Comparison of ENCODE assay signal across 8 cellular contexts in genomic region chr9:89605181-89606048, GRCh38. TPM values are rescaled to one million over a fixed set of nuclear protein-coding genes. Genes with fewer than 3 reads are reported as not detected.
DNase-seq lines count a peak whose midpoint lies in the region; ATAC-seq and TF ChIP-seq lines count a peak whose summit lies in the region.

No MANE protein-coding gene starts in this region.

- TF ChIP-seq POLR2A in esophagus squamous epithelium (IDR thresholded peaks at IDR 0.05): peak in 1 of 4 donors; percentile 10

- DNase-seq in GM20000 (ENCODE audit: low spot score): peak; percentile 68
- peak; percentile 7 to 54 for DNase-seq in NCI-H526 (lab: John Stamatoyannopoulos, UW)
- peak; percentile 26 for DNase-seq in activated T-helper 1 cell treated with Interleukin-2 at 50 U/mL for 16 hours (ENCODE audit: low read depth)
- no peak for DNase-seq in esophagus squamous epithelium (lab: John Stamatoyannopoulos, UW)
- peak; percentile 73 for DNase-seq in stimulated activated naive CD4-positive, alpha-beta T cell treated with Interleukin-2 at 50 U/mL for 16 hours (lab: John Stamatoyannopoulos, UW)
- DNase-seq in SHP77 treated with DMSO at 0.1 percent for 48 hours (lab: John Stamatoyannopoulos, UW): no peak

- H3K4me1 ChIP-seq in esophagus squamous epithelium (peaks cover 20 to 52% (median 45%) of the 10 kb centered on the region in 3 donors), muscle layer of duodenum (ENCODE audit: control insufficient read depth in 1 of 2, insufficient read depth in 2 of 2, low read length in 2 of 2) (peaks cover 12 to 34% of the 10 kb centered on the region in 2 donors)

- no peaks in the 10 kb centered on the region for H3K36me3 ChIP-seq in esophagus squamous epithelium
- no peaks in the 10 kb centered on the region for H3K36me3 ChIP-seq in muscle layer of duodenum (ENCODE audit: control insufficient read depth in 1 of 2, insufficient read depth in 2 of 2, low read length in 2 of 2)

- ATAC-seq in GM21367 (IDR thresholded peaks at IDR 0.05; ENCODE audit: unreplicated experiment): no peak

- peaks cover 0 to 9% (median 0%) of the 10 kb centered on the region in 4 donors for H3K27me3 ChIP-seq in esophagus squamous epithelium
- no peaks in the 10 kb centered on the region for H3K27me3 ChIP-seq in muscle layer of duodenum (ENCODE audit: low read depth, low read length)

- no peaks in the 10 kb centered on the region for H3K9me3 ChIP-seq in esophagus squamous epithelium
- H3K9me3 ChIP-seq in muscle layer of duodenum (ENCODE audit: control insufficient read depth in 1 of 2, low read length in 2 of 2): no peaks in the 10 kb centered on the region

- H3K27ac ChIP-seq in esophagus squamous epithelium (peak overlapping the region; percentile 83 to 95 (median 94)), muscle layer of duodenum (ENCODE audit: low read length) (peak overlapping the region; percentile 67)

- TF ChIP-seq CTCF in GM20000 (IDR thresholded peaks at IDR 0.05; ENCODE audit: extremely low read depth, missing control alignments) (no peak), esophagus squamous epithelium (IDR thresholded peaks at IDR 0.05) (peak in 1 of 6 experiments; percentile 0)

- intact Hi-C loops in esophagus squamous epithelium (cut with DNase I): loop anchor here (10.0 kb wide), 1 partner anchor 319 kb away; no protein-coding TSS in a partner anchor

- 0% methylated on average over 9 of the region's 85 CpGs; no CpG with 5 or more reads in 1 of the 2 donors for WGBS in esophagus squamous epithelium, 2 donors

- H3K4me3 ChIP-seq in esophagus squamous epithelium (peak overlapping the region; percentile 50 to 85 (median 74)), muscle layer of duodenum (ENCODE audit: low read depth in 1 of 2, low read length in 2 of 2) (peak overlapping the region; percentile 71 to 92)

RNA-seq across cellular contexts. Expression of gene GADD45G, which starts 0.6 kb away (rescaled TPM):
- 10 to 100 TPM in 2 of 4 donors, 1 to 10 TPM in 2; 1.8 to 18.7 (median 8.5) TPM for total RNA-seq in esophagus squamous epithelium

Comparison
In these comparisons a context has a peak if more than half of its experiments do, and no peak if none do; other contexts are left out.
1. DNase-seq: peak in GM20000 (single experiment), NCI-H526 (2 of 2), activated T-helper 1 cell treated with Interleukin-2 at 50 U/mL for 16 hours (single experiment) and stimulated activated naive CD4-positive, alpha-beta T cell treated with Interleukin-2 at 50 U/mL for 16 hours (single experiment); none in esophagus squamous epithelium (single experiment) and SHP77 treated with DMSO at 0.1 percent for 48 hours (single experiment).